ENCODE assay signal across 8 cellular contexts in the genomic region with DNA sequence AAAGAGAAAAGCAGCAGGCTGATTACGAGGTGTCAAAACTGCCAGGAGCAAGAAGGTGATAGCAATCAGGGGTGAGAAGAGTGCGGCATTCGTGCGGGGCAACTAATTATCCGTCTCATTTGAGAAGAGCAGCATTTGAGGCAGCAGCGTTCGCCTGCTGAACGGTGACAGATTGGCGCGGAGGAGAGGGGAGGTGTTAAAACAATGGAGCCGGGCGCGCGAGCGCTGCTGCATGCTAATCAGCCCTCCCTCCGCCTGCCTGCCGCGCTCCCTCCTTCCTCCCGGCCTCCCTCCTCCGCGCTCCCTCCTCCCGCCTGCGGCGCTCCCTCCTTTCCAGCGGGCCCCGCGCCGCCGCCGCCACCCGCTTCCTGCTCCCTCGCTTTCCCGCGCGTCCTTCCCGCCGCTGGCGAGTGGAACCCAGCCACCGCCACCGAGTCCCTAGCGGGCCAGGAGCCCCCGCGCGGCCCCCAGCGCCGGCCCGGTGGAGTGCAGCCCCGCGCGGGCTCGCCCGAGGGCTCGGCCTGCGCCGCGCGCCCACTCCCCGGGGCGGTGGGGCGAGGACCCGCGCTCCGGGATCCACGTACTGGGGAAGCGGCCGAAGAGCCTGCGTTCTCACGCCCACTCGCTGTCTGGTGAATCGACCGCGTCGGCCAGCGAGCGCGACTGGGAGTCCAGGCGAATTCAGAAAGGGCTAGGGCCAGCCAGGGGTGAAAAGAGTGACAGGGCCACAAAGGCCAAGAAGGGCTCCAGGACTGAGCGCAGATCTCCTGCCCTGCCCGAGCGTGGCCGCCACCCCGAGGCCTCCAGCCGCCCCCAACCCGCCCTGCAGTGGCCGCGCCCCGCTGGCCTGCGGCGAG.
DNase-seq lines count a peak whose midpoint lies in the region; ATAC-seq and TF ChIP-seq lines count a peak whose summit lies in the region.

No MANE protein-coding gene starts in this region.

- H3K27me3 Mint-ChIP-seq in activated T-cell treated with anti-CD3 and anti-CD28 coated beads, Interleukin-2, amount 50 U/mL, for 24 hours = no peaks in the 10 kb centered on the region
- H3K27me3 Mint-ChIP-seq in mesothelial cell of epicardium (ENCODE audit: low read depth) = no peaks in the 10 kb centered on the region
- H3K27me3 Mint-ChIP-seq in stimulated activated memory B cell treated with anti-CD40 and anti-IgM and Interleukin-4, amounts not matched to agents 10 μg/mL and 1 μg/mL and 100 μg/mL, for 72 hours = no peaks in the 10 kb centered on the region

- H3K4me3 Mint-ChIP-seq in activated T-cell treated with anti-CD3 and anti-CD28 coated beads, Interleukin-2, amount 50 U/mL, for 24 hours = peak overlapping the region; percentile 81
- peak overlapping the region; percentile 78 for H3K4me3 Mint-ChIP-seq in mesothelial cell of epicardium
- peak overlapping the region; percentile 89 for H3K4me3 Mint-ChIP-seq in stimulated activated memory B cell treated with anti-CD40 and anti-IgM and Interleukin-4, amounts not matched to agents 10 μg/mL and 1 μg/mL and 100 μg/mL, for 72 hours

- peak; percentile 24 for ATAC-seq in HG02623 (IDR thresholded peaks at IDR 0.05; ENCODE audit: unreplicated experiment)
- ATAC-seq in stimulated activated memory B cell treated with anti-CD40 and anti-IgM and Interleukin-4, amounts not matched to agents 10 μg/mL and 1 μg/mL and 100 μg/mL, for 72 hours = peak; percentile 76

- peak overlapping the region; percentile 90 for H3K27ac Mint-ChIP-seq in activated T-cell treated with anti-CD3 and anti-CD28 coated beads, Interleukin-2, amount 50 U/mL, for 24 hours
- H3K27ac Mint-ChIP-seq in mesothelial cell of epicardium = peak overlapping the region; percentile 69
- peak overlapping the region; percentile 75 for H3K27ac Mint-ChIP-seq in stimulated activated memory B cell treated with anti-CD40 and anti-IgM and Interleukin-4, amounts not matched to agents 10 μg/mL and 1 μg/mL and 100 μg/mL, for 72 hours

- peaks cover 65% of the 10 kb centered on the region for H3K4me1 Mint-ChIP-seq in activated T-cell treated with anti-CD3 and anti-CD28 coated beads, Interleukin-2, amount 50 U/mL, for 24 hours (ENCODE audit: low read depth)
- peaks cover 21% of the 10 kb centered on the region for H3K4me1 Mint-ChIP-seq in mesothelial cell of epicardium
- peaks cover 46% of the 10 kb centered on the region for H3K4me1 Mint-ChIP-seq in stimulated activated memory B cell treated with anti-CD40 and anti-IgM and Interleukin-4, amounts not matched to agents 10 μg/mL and 1 μg/mL and 100 μg/mL, for 72 hours

- peaks cover 22% of the 10 kb centered on the region for H3K36me3 Mint-ChIP-seq in activated T-cell treated with anti-CD3 and anti-CD28 coated beads, Interleukin-2, amount 50 U/mL, for 24 hours (ENCODE audit: low read depth)
- no peaks in the 10 kb centered on the region for H3K36me3 Mint-ChIP-seq in mesothelial cell of epicardium
- peaks cover 4% of the 10 kb centered on the region for H3K36me3 Mint-ChIP-seq in stimulated activated memory B cell treated with anti-CD40 and anti-IgM and Interleukin-4, amounts not matched to agents 10 μg/mL and 1 μg/mL and 100 μg/mL, for 72 hours

- no peaks in the 10 kb centered on the region for H3K9me3 Mint-ChIP-seq in activated T-cell treated with anti-CD3 and anti-CD28 coated beads, Interleukin-2, amount 50 U/mL, for 24 hours
- no peaks in the 10 kb centered on the region for H3K9me3 Mint-ChIP-seq in mesothelial cell of epicardium
- H3K9me3 Mint-ChIP-seq in stimulated activated memory B cell treated with anti-CD40 and anti-IgM and Interleukin-4, amounts not matched to agents 10 μg/mL and 1 μg/mL and 100 μg/mL, for 72 hours = no peaks in the 10 kb centered on the region

- peak overlapping the region; percentile 57 for H3K4me3 ChIP-seq in epithelial cell of proximal tubule (ENCODE audit: low read depth, low read length)

- TF ChIP-seq CTCF in GM12874 (IDR thresholded peaks at IDR 0.05; ENCODE audit: insufficient read depth, low read depth, low read length) (0 out of 2 replicates have a peak, but pooled peaks have one; percentile 9), epithelial cell of proximal tubule (conservative IDR thresholded peaks at IDR 0.05; ENCODE audit: low read depth, low read length) (no peak), mesothelial cell of epicardium (IDR thresholded peaks at IDR 0.05; ENCODE audit: unreplicated experiment) (no peak)

- peak; percentile 65 for DNase-seq in NCI-H2227 treated with DMSO at 0.1 percent for 48 hours (lab: John Stamatoyannopoulos, UW)
- DNase-seq in activated T-cell treated with anti-CD3 and anti-CD28 coated beads, Interleukin-2, amount 50 U/mL, for 24 hours = peak; percentile 75
- no peak for DNase-seq in epithelial cell of proximal tubule (ENCODE audit: low read depth)
- peak; percentile 44 to 74 for DNase-seq in mesothelial cell of epicardium (ENCODE audit: low spot score in 2 of 2, unreplicated experiment in 2 of 2)
- DNase-seq in germinal center (ENCODE audit: low spot score) = no peak

Comparison
In these comparisons a context has a peak if more than half of its experiments do, and no peak if none do; other contexts are left out.
1. DNase-seq: peak in NCI-H2227 treated with DMSO at 0.1 percent for 48 hours (single experiment), activated T-cell treated with anti-CD3 and anti-CD28 coated beads, Interleukin-2, amount 50 U/mL, for 24 hours (single experiment) and mesothelial cell of epicardium (2 of 2); none in epithelial cell of proximal tubule (single experiment) and germinal center (single experiment).
2. Peak in every context shown above with its lines, with median percentiles within 50 percentile points of each other: H3K27ac Mint-ChIP-seq and H3K4me3 Mint-ChIP-seq.